18 cellular contexts compared by ENCODE assay signal in genomic region chr9:75046725-75047345, GRCh38.
DNase-seq lines count a peak whose midpoint lies in the region; ATAC-seq and TF ChIP-seq lines count a peak whose summit lies in the region.
"Had no signal": no experiment of that assay in that cellular context is flagged by ENCODE, and none has a peak within 500 bp of the region (broad histone marks: within the 10 kb centered on the region; RNA-seq: fewer than 3 reads in every experiment).

No MANE protein-coding gene starts in this region.

- no peak for ATAC-seq in HG03280 (IDR thresholded peaks at IDR 0.05; ENCODE audit: unreplicated experiment)
- ATAC-seq: A549, HepG2 had no signal

- TF ChIP-seq CTCF in epithelial cell of esophagus (IDR thresholded peaks at IDR 0.05; ENCODE audit: insufficient read depth, low read depth, low read length, missing control alignments) = no peak

- H3K27ac ChIP-seq in caudate nucleus (ENCODE audit: low read depth, low read length) = peak overlapping the region; percentile 81
- H3K27ac ChIP-seq: 22Rv1, A549, C4-2B had no signal

- H3K4me3 ChIP-seq in epithelial cell of esophagus (ENCODE audit: low read length) = no peak overlapping the region
- H3K4me3 ChIP-seq: A549 had no signal

- DNase-seq in DMS 273 (lab: John Stamatoyannopoulos, UW; ENCODE audit: unreplicated experiment) (peak; percentile 87), NCI-H2171 treated with DMSO at 0.1 percent for 48 hours (lab: John Stamatoyannopoulos, UW) (peak; percentile 87), caudate nucleus (lab: John Stamatoyannopoulos, UW) (peak in 4 of 61 donors; percentile 16 to 91 (median 18)), epithelial cell of esophagus (ENCODE audit: low read depth) (peak; percentile 24), NCI-H526 (lab: John Stamatoyannopoulos, UW) (no peak), kidney glomerular epithelial cell (lab: John Stamatoyannopoulos, UW) (no peak)
- DNase-seq: AML-193; Caco-2; CD4-positive, alpha-beta T cell; DND-41; EL; GOT3; H7 had no signal

Comparison
In these comparisons a context has a peak if more than half of its experiments do, and no peak if none do; other contexts are left out.
1. DNase-seq: peak in DMS 273 (single experiment), NCI-H2171 treated with DMSO at 0.1 percent for 48 hours (single experiment) and epithelial cell of esophagus (single experiment); none in NCI-H526 (0 of 2) and kidney glomerular epithelial cell (single experiment).